Comparison of ENCODE assay signal across 9 cellular contexts in the genomic region with DNA sequence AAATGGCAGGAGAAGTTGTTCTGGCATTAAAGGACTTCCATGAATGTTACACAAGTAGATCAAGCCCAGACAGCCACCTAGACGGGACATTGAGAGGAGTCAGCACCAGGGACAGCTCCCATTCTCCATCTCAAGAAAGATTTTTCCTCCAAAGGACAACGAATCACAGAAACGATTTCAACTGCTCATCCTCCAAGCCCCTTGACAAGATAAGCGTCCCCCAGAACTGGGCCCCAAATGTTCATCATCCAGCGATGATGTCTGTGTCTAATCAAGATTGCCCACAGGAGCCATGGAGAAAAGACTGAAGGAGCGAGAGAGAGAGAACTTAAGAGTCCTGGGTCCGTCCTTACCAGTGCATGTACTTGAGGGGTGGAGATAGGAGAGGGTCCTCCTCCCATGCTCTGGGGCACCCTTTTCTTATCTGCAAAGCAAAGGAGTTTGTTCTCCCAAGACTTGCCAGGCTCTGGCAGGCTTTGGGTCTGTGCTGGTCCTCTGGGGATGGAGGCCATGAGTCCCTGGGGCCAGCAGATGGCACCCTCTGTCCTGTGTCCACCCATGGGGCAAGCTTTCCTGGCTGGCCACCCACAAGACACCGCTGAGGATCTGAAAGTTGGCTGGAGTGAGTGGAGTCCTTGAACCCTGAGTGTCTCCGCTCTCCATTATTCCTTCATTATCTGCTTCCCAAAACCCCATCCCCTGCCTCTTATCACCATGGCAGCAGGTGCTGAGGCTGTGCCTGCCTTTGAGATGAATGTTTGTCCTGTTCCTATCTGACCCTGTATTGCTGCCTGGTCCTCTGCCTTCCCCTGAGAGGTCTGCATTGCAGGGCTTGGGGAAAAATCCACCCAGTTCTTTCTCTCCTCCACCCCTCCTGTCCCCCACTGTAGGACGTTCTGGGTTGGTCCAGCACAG.
A peak's percentile ranks its signal among the peaks of the same experiment; 100 is the strongest.
DNase-seq lines count a peak whose midpoint lies in the region; ATAC-seq and TF ChIP-seq lines count a peak whose summit lies in the region.
"Had no signal": no experiment of that assay in that cellular context is flagged by ENCODE, and none has a peak within 500 bp of the region (broad histone marks: within the 10 kb centered on the region; RNA-seq: fewer than 3 reads in every experiment).

No MANE protein-coding gene starts in this region.

- no peak overlapping the region for H3K27ac ChIP-seq in PC-3 (ENCODE audit: low read length)

- H3K27me3 Mint-ChIP-seq in activated naive CD4-positive, alpha-beta T cell treated with anti-CD3 and anti-CD28 coated beads for 36 hours (ENCODE audit: low read depth) = peaks cover 24% of the 10 kb centered on the region

- no peaks in the 10 kb centered on the region for H3K9me3 ChIP-seq in PC-3 (ENCODE audit: low read length)

- H3F3A ChIP-seq in PC-3 (ENCODE audit: low read length, unreplicated experiment) = no peaks in the 10 kb centered on the region

- POLR2A ChIA-PET in PC-3 (lab: Charles Lee; ENCODE audit: unreplicated experiment) = no interaction called here

- H3K4me1 ChIP-seq in PC-3 (ENCODE audit: insufficient read depth, low read length) = no peaks in the 10 kb centered on the region

- no peaks in the 10 kb centered on the region for H4K20me1 ChIP-seq in PC-3 (ENCODE audit: low read length)

- no peak overlapping the region for H3K9ac ChIP-seq in PC-3 (ENCODE audit: low read length)

- H3K27me3 ChIP-seq in PC-3 (ENCODE audit: low read length) = peaks cover 23% of the 10 kb centered on the region

- peak; percentile 44 for TF ChIP-seq CTCF in PC-3 (conservative IDR thresholded peaks at IDR 0.05; ENCODE audit: low read depth, low read length)

- no TSS peak for BruUV-seq in PC-3 (replicated peaks; lab: Mats Ljungman, UMichigan)

- H3K9me3 Mint-ChIP-seq in activated naive CD4-positive, alpha-beta T cell treated with anti-CD3 and anti-CD28 coated beads for 36 hours = no peaks in the 10 kb centered on the region

- CTCF ChIA-PET in activated naive CD4-positive, alpha-beta T cell treated with anti-CD3 and anti-CD28 coated beads for 36 hours (lab: Charles Lee) = no interaction called here
- CTCF ChIA-PET in PC-3 (lab: Charles Lee) = no interaction called here

- no peak overlapping the region for H3K4me3 ChIP-seq in PC-3 (ENCODE audit: low read length)

- H3K4me1 Mint-ChIP-seq in activated naive CD4-positive, alpha-beta T cell treated with anti-CD3 and anti-CD28 coated beads for 36 hours (ENCODE audit: low read depth) = no peaks in the 10 kb centered on the region

- H3K36me3 ChIP-seq in PC-3 (ENCODE audit: low read depth, low read length) = no peaks in the 10 kb centered on the region

- DNase-seq in activated naive CD4-positive, alpha-beta T cell treated with anti-CD3 and anti-CD28 coated beads for 36 hours = peak; percentile 39
- DNase-seq in activated naive CD4-positive, alpha-beta T cell (lab: John Stamatoyannopoulos, UW) = no peak
- peak; percentile 46 for DNase-seq in PC-3
- DNase-seq in fibroblast of peridontal ligament (ENCODE audit: extremely low read depth) = peak; percentile 65
- peak; percentile 56 for DNase-seq in superior temporal gyrus (ENCODE audit: extremely low spot score)
- DNase-seq in GOT3 (lab: John Stamatoyannopoulos, UW) = no peak
- no peak for DNase-seq in germinal center (ENCODE audit: low spot score)
- DNase-seq in stimulated activated CD4-positive, alpha-beta T cell treated with anti-CD3 and anti-CD28 coated beads, Interleukin-4, amount 100 ng/mL, for 4 hours = no peak

- H3K27ac Mint-ChIP-seq in activated naive CD4-positive, alpha-beta T cell treated with anti-CD3 and anti-CD28 coated beads for 36 hours = no peak overlapping the region
- H3K27ac Mint-ChIP-seq: activated naive CD8-positive, alpha-beta T cell had no signal

- H3K4me2 ChIP-seq in PC-3 (ENCODE audit: low read length) = no peak overlapping the region

- H3K4me3 Mint-ChIP-seq in activated naive CD4-positive, alpha-beta T cell treated with anti-CD3 and anti-CD28 coated beads for 36 hours = no peak overlapping the region
- H3K4me3 Mint-ChIP-seq: activated naive CD8-positive, alpha-beta T cell had no signal

- intact Hi-C loops in activated naive CD4-positive, alpha-beta T cell treated with anti-CD3 and anti-CD28 coated beads for 36 hours (cut with micrococcal nuclease) = loop anchor here (10.0 kb wide), 1 partner anchor 265 kb away; no protein-coding TSS in a partner anchor
- intact Hi-C loops in PC-3 (cut with micrococcal nuclease) = no loop called here

- no peak for ATAC-seq in PC-3

- H3K9me2 ChIP-seq in PC-3 (replicated peaks; ENCODE audit: low read length) = no peaks in the 10 kb centered on the region

- no peaks in the 10 kb centered on the region for H3K79me2 ChIP-seq in PC-3 (ENCODE audit: low read length)

- H2AFZ ChIP-seq in PC-3 (ENCODE audit: low read length) = no peak overlapping the region

- H3K36me3 Mint-ChIP-seq in activated naive CD4-positive, alpha-beta T cell treated with anti-CD3 and anti-CD28 coated beads for 36 hours (ENCODE audit: low read depth) = no peaks in the 10 kb centered on the region
- H3K36me3 Mint-ChIP-seq: activated naive CD8-positive, alpha-beta T cell had no signal

Comparison
In these comparisons a context has a peak if more than half of its experiments do, and no peak if none do; other contexts are left out.
1. DNase-seq: peak in activated naive CD4-positive, alpha-beta T cell treated with anti-CD3 and anti-CD28 coated beads for 36 hours (single experiment), PC-3 (single experiment), fibroblast of peridontal ligament (single experiment) and superior temporal gyrus (single experiment); none in activated naive CD4-positive, alpha-beta T cell (0 of 4), GOT3 (single experiment), germinal center (single experiment) and stimulated activated CD4-positive, alpha-beta T cell treated with anti-CD3 and anti-CD28 coated beads, Interleukin-4, amount 100 ng/mL, for 4 hours (0 of 2).